6 cellular contexts compared by ENCODE assay signal in genomic region chr20:39835040-39835842, GRCh38.
"Had no signal": no experiment of that assay in that cellular context is flagged by ENCODE, and none has a peak within 500 bp of the region (broad histone marks: within the 10 kb centered on the region; RNA-seq: fewer than 3 reads in every experiment).

No MANE protein-coding gene starts in this region.

- DNase-seq: activated CD4-positive, alpha-beta memory T cell treated with anti-CD3 and anti-CD28 coated beads for 36 hours; activated CD4-positive, alpha-beta T cell treated with anti-CD3 and anti-CD28 coated beads for 1 hour; activated effector memory CD4-positive, alpha-beta T cell treated with anti-CD3 and anti-CD28 coated beads, Interleukin-2, amount 50 U/mL, for 16 hours; activated T-cell treated with anti-CD3 and anti-CD28 coated beads, Interleukin-2, amount 50 U/mL, for 4 hours; mammary epithelial cell; SIG-M5 had no signal

- ATAC-seq: activated T-cell treated with anti-CD3 and anti-CD28 coated beads, Interleukin-2, amount 50 U/mL, for 4 hours had no signal
